In genomic region chr4:67743194-67743593, GRCh38 we compare ENCODE assay signal across 1 cellular context.
TF ChIP-seq lines count a peak whose summit lies in the region.

No MANE protein-coding gene starts in this region.

TF ChIP-seq in GM12878, 131 proteins besides CTCF, POLR2A, EP300 and RAD21:
- TF ChIP-seq CUX1 (IDR thresholded peaks at IDR 0.05; ENCODE audit: insufficient replicate concordance, low read depth, low read length) (no peak), RAD51 (IDR thresholded peaks at IDR 0.05) (no peak), BHLHE40 (IDR thresholded peaks at IDR 0.05; ENCODE audit: borderline replicate concordance in 1 of 2, low read depth in 2 of 2, low read length in 1 of 2) (no peak), TCF7 (IDR thresholded peaks at IDR 0.05; ENCODE audit: borderline replicate concordance) (no peak), ASH2L (IDR thresholded peaks at IDR 0.05; ENCODE audit: borderline replicate concordance, low read depth) (no peak), ZNF207 (IDR thresholded peaks at IDR 0.05; ENCODE audit: borderline replicate concordance) (no peak), LARP7 (IDR thresholded peaks at IDR 0.05) (no peak), RUNX3 (IDR thresholded peaks at IDR 0.05; ENCODE audit: low read length) (no peak), RCOR1 (conservative IDR thresholded peaks at IDR 0.05; ENCODE audit: low read depth, low read length) (no peak), CHD1 (IDR thresholded peaks at IDR 0.05; ENCODE audit: low read depth, low read length) (no peak), STAT3 (IDR thresholded peaks at IDR 0.05; ENCODE audit: low read depth, low read length) (no peak), GABPA (IDR thresholded peaks at IDR 0.05; ENCODE audit: low read depth) (no peak), MEF2B (IDR thresholded peaks at IDR 0.05; ENCODE audit: partially characterized antibody, poor library complexity, severe bottlenecking) (no peak), RB1 (IDR thresholded peaks at IDR 0.05; ENCODE audit: borderline replicate concordance) (no peak), ETV6 (conservative IDR thresholded peaks at IDR 0.05 in 1 of 2, IDR thresholded peaks at IDR 0.05 in 1 of 2; ENCODE audit: borderline replicate concordance in 1 of 2, low read depth in 1 of 2) (no peak)
- TF ChIP-seq, protein P1, sequence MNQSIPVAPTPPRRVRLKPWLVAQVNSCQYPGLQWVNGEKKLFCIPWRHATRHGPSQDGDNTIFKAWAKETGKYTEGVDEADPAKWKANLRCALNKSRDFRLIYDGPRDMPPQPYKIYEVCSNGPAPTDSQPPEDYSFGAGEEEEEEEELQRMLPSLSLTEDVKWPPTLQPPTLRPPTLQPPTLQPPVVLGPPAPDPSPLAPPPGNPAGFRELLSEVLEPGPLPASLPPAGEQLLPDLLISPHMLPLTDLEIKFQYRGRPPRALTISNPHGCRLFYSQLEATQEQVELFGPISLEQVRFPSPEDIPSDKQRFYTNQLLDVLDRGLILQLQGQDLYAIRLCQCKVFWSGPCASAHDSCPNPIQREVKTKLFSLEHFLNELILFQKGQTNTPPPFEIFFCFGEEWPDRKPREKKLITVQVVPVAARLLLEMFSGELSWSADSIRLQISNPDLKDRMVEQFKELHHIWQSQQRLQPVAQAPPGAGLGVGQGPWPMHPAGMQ (IDR thresholded peaks at IDR 0.05; ENCODE audit: borderline replicate concordance), result no peak
- TF ChIP-seq, protein P2, sequence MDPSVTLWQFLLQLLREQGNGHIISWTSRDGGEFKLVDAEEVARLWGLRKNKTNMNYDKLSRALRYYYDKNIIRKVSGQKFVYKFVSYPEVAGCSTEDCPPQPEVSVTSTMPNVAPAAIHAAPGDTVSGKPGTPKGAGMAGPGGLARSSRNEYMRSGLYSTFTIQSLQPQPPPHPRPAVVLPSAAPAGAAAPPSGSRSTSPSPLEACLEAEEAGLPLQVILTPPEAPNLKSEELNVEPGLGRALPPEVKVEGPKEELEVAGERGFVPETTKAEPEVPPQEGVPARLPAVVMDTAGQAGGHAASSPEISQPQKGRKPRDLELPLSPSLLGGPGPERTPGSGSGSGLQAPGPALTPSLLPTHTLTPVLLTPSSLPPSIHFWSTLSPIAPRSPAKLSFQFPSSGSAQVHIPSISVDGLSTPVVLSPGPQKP (IDR thresholded peaks at IDR 0.05; ENCODE audit: low read depth, low read length), result no peak
